8 cellular contexts compared by ENCODE assay signal in genomic region chrX:129654652-129655546, GRCh38. TPM values are rescaled to one million over a fixed set of nuclear protein-coding genes. Genes with fewer than 3 reads are reported as not detected.
DNase-seq lines count a peak whose midpoint lies in the region; ATAC-seq, FAIRE-seq and TF ChIP-seq lines count a peak whose summit lies in the region.

APLN (minus strand) TSS chrX:129654956; CDS start chrX:129654630, 326 bp downstream.

- H3K9me3 ChIP-seq in GM12878 (replicated peaks; ENCODE audit: control insufficient read depth, insufficient read depth, low read length) (no peaks in the 10 kb centered on the region), iPS-18c (ENCODE audit: control insufficient read depth, insufficient read depth, low read length) (peaks cover 24% of the 10 kb centered on the region), gastrocnemius medialis (no peaks in the 10 kb centered on the region)

- RAD21 ChIA-PET in GM12878 (lab: Charles Lee; ENCODE audit: unreplicated experiment), result no interaction called here

- H3K79me2 ChIP-seq in GM12878 (ENCODE audit: control insufficient read depth, insufficient read depth, low read length), result no peaks in the 10 kb centered on the region

- H3K36me3 ChIP-seq in H7 (replicated peaks; ENCODE audit: control insufficient read depth, insufficient read depth, low read length) (no peaks in the 10 kb centered on the region), GM12878 (ENCODE audit: control insufficient read depth in 2 of 2, insufficient read depth in 2 of 2, low read length in 1 of 2) (no peaks in the 10 kb centered on the region), gastrocnemius medialis (no peaks in the 10 kb centered on the region)

- TF ChIP-seq CTCF in GM12878 (IDR thresholded peaks at IDR 0.05 in 2 of 3, conservative IDR thresholded peaks at IDR 0.05 in 1 of 3; ENCODE audit: control insufficient read depth in 2 of 3, extremely low read depth in 1 of 3, insufficient read depth in 1 of 3, low read depth in 3 of 3, low read length in 3 of 3) (no peak), gastrocnemius medialis (IDR thresholded peaks at IDR 0.05 in 4 of 5, conservative IDR thresholded peaks at IDR 0.05 in 1 of 5) (no peak)

- in situ Hi-C loops in GM12878 (cut with MboI), result no loop called here
- in situ Hi-C loops in gastrocnemius medialis (cut with MboI; ENCODE audit: low sequenced_read_pairs in 4 of 4), result no loop called here

- H3K27me3 ChIP-seq in H7 (ENCODE audit: control insufficient read depth, insufficient read depth, low read length) (peaks cover 55% of the 10 kb centered on the region), GM12878 (replicated peaks in 1 of 2; ENCODE audit: control insufficient read depth in 2 of 2, insufficient read depth in 2 of 2, low read length in 1 of 2) (peaks cover 4% of the 10 kb centered on the region in 2 experiments), gastrocnemius medialis (no peaks in the 10 kb centered on the region)

- H3K4me3 ChIP-seq in H7 (ENCODE audit: insufficient read depth, low read depth, low read length) (peak within 1 kb of the TSS; percentile 57), GM12878 (peak within 1 kb of the TSS; percentile 41; the same call in 1 of the 2 replicates), iPS-18c (ENCODE audit: insufficient read depth, low read depth, low read length) (peak within 1 kb of the TSS; percentile 59), gastrocnemius medialis (peak within 1 kb of the TSS; percentile 47 to 62 (median 50))

- 34% methylated on average over 45 of the region's 67 CpGs for WGBS in GM12878 (ENCODE audit: insufficient coverage, insufficient replicate concordance, low lambda C conversion rate, missing lambda C conversion rate)

- TF ChIP-seq POLR2A in GM12878 (IDR thresholded peaks at IDR 0.05; ENCODE audit: low read depth, low read length) (no peak), gastrocnemius medialis (IDR thresholded peaks at IDR 0.05) (no peak)

- peak; percentile 73 for DNase-seq in ELF-1 (ENCODE audit: low read depth, low spot score)
- DNase-seq in H7, result peak; percentile 86
- peak; percentile 12 for DNase-seq in NCI-H526 treated with DMSO at 0.1 percent for 48 hours (lab: John Stamatoyannopoulos, UW)
- no peak for DNase-seq in GM12878 (ENCODE audit: low read depth, low spot score)
- DNase-seq in gastrocnemius medialis, result no peak

- peak within 1 kb of the TSS; percentile 74 for H3K4me2 ChIP-seq in GM12878 (ENCODE audit: control insufficient read depth, insufficient read depth)

- no peak for TF ChIP-seq RAD21 in GM12878 (IDR thresholded peaks at IDR 0.05; ENCODE audit: insufficient read depth, low read depth, low read length)

- CTCF ChIA-PET in GM12878 (lab: Yijun Ruan, JAX), result interaction anchor here (0.9 to 1.4 kb wide), 4 partner anchors 23 to 168 kb away, joined by 3 to 5 read pairs (median 4); no protein-coding TSS in a partner anchor

- H3K4me1 ChIP-seq in GM12878 (ENCODE audit: control insufficient read depth, insufficient read depth, low read length) (no peaks in the 10 kb centered on the region), gastrocnemius medialis (peaks cover 0 to 9% of the 10 kb centered on the region in 2 donors)

- no peak within 1 kb of the TSS for H3K9ac ChIP-seq in GM12878 (ENCODE audit: control insufficient read depth, insufficient read depth, low read length)

- POLR2A ChIA-PET in GM12878 (lab: Charles Lee), result interaction anchor here (0.7 to 0.8 kb wide), 2 partner anchors 15 to 25 kb away, joined by 3 read pairs; no protein-coding TSS in a partner anchor

- no peak for FAIRE-seq in GM12878 (lab: Jason Lieb, UNC)

- intact Hi-C loops in GM12878 (cut with micrococcal nuclease; ENCODE audit: unreplicated experiment), result no loop called here
- intact Hi-C loops in gastrocnemius medialis (cut with DNase I; ENCODE audit: low total_unique reads), result loop anchor here (5.0 to 10.0 kb wide), 2 partner anchors 48 to 190 kb away; partner anchors contain the start of gene ZDHHC9

- peak within 1 kb of the TSS; percentile 24 for H2AFZ ChIP-seq in GM12878 (ENCODE audit: control insufficient read depth, low read depth, low read length)

- H3K27ac ChIP-seq in GM12878 (ENCODE audit: control insufficient read depth, insufficient read depth) (no peak within 1 kb of the TSS), gastrocnemius medialis (no peak within 1 kb of the TSS)

- BruUV-seq in GM12878 (replicated peaks; lab: Mats Ljungman, UMichigan), result no TSS peak

- no peaks in the 10 kb centered on the region for H4K20me1 ChIP-seq in GM12878 (ENCODE audit: control insufficient read depth, insufficient read depth)

- SMC1A ChIA-PET in GM12878 (lab: Charles Lee; ENCODE audit: uncharacterized antibody, unreplicated experiment), result no interaction called here

- no peak for TF ChIP-seq EP300 in GM12878 (IDR thresholded peaks at IDR 0.05; ENCODE audit: borderline replicate concordance in 1 of 2, control insufficient read depth in 1 of 2, low read depth in 2 of 2, low read length in 2 of 2)

- peak; percentile 65 for ATAC-seq in GM12878
- peak; percentile 45 to 53 for ATAC-seq in gastrocnemius medialis
- no peak for ATAC-seq in HG03457 (IDR thresholded peaks at IDR 0.05; ENCODE audit: unreplicated experiment)
- no peak for ATAC-seq in GM21576 (IDR thresholded peaks at IDR 0.05; ENCODE audit: unreplicated experiment)

TF ChIP-seq in GM12878, 131 proteins besides CTCF, POLR2A, EP300 and RAD21:
- TF ChIP-seq RUNX3 (IDR thresholded peaks at IDR 0.05; ENCODE audit: low read length) (peak; percentile 19; the same call in 1 of the 2 replicates), TBL1XR1 (IDR thresholded peaks at IDR 0.05; ENCODE audit: low read depth, low read length) (no peak), ZNF687 (IDR thresholded peaks at IDR 0.05) (no peak), ETV6 (conservative IDR thresholded peaks at IDR 0.05 in 1 of 2, IDR thresholded peaks at IDR 0.05 in 1 of 2; ENCODE audit: borderline replicate concordance in 1 of 2, low read depth in 1 of 2) (no peak), NR2F1 (conservative IDR thresholded peaks at IDR 0.05) (0 out of 2 replicates have a peak, but pooled peaks have one; percentile 21)

RNA-seq across cellular contexts. Expression of gene APLN, which starts in this region (rescaled TPM):
- 0.38 and 0.44 TPM in 2 replicates for total RNA-seq in H7 (2014; rRNA removed; shearing (Covaris generic))
- total RNA-seq in GM12878 (2013; cell fraction: nucleolus; rRNA removed), result not detected in 2 replicates
- not detected in 2 replicates for total RNA-seq in GM12878 (2014; rRNA removed)
- not detected in 2 replicates for total RNA-seq in GM12878 (2014; rRNA removed; fragmentation: Illumina TruSeq; extraction: Trizol)
- not detected in 2 replicates for total RNA-seq in GM12878 (2021)
- not detected for polyA plus RNA-seq in GM12878 (2011; ENCODE audit: low read depth)
- 0.31 and 0.33 TPM in 2 replicates for polyA plus RNA-seq in GM12878 (2011; rRNA removed)
- polyA plus RNA-seq in GM12878 (2011; cell fraction: cytosol; rRNA removed), result 0.58 and 0.65 TPM in 2 replicates
- polyA plus RNA-seq in GM12878 (2011; cell fraction: nucleus; rRNA removed), result 0.28 and 0.37 TPM in 2 replicates
- 0.15 and 0.45 TPM in 2 replicates for polyA plus RNA-seq in GM12878 (2012)
- not detected in 2 replicates for polyA plus RNA-seq in GM12878 (2014; fragmentation: Illumina TruSeq; extraction: Trizol)
- not detected for polyA plus RNA-seq in GM12878 (2014; fragmentation: Nextera tagmentation; extraction: Ambion mirVana)
- not detected in 2 replicates for polyA plus RNA-seq in GM12878 (2014; rRNA removed)
- polyA plus RNA-seq in GM12878 (2016; fragmentation: Nextera tagmentation; extraction: Ambion mirVana), result not detected
- polyA minus RNA-seq in GM12878 (2011; rRNA and poly(A)+ RNA removed), result 0.29 and 0.52 TPM in 2 replicates
- polyA minus RNA-seq in GM12878 (2011; cell fraction: cytosol; rRNA and poly(A)+ RNA removed), result not detected in 2 replicates
- polyA minus RNA-seq in GM12878 (2011; cell fraction: nucleus; rRNA and poly(A)+ RNA removed), result 0.10 TPM in 1 of 2 replicates, not detected in the other
- not detected for total RNA-seq in gastrocnemius medialis

Comparison
In these comparisons a context has a peak if more than half of its experiments do, and no peak if none do; other contexts are left out.
1. Peak in DNase-seq and H3K4me3 ChIP-seq in H7; RNA of the gene not detected or under 1 TPM.
2. Peak in ATAC-seq, H3K4me3 ChIP-seq and H3K4me2 ChIP-seq in GM12878; RNA of the gene not detected or under 1 TPM.
3. Peak in ATAC-seq and H3K4me3 ChIP-seq in gastrocnemius medialis; RNA of the gene not detected or under 1 TPM.
4. DNase-seq: peak in ELF-1 (single experiment) and NCI-H526 treated with DMSO at 0.1 percent for 48 hours (single experiment); none in GM12878 (single experiment) and gastrocnemius medialis (0 of 2).
5. Peak in every context shown above with its lines, with median percentiles within 50 percentile points of each other: H3K4me3 ChIP-seq.